ENCODE assay signal across 15 cellular contexts in genomic region chr16:17459903-17460521, GRCh38. TPM values are rescaled to one million over a fixed set of nuclear protein-coding genes. Genes with fewer than 3 reads are reported as not detected.
DNase-seq lines count a peak whose midpoint lies in the region; ATAC-seq, FAIRE-seq and TF ChIP-seq lines count a peak whose summit lies in the region.
"Had no signal": no experiment of that assay in that cellular context is flagged by ENCODE, and none has a peak within 500 bp of the region (broad histone marks: within the 10 kb centered on the region; RNA-seq: fewer than 3 reads in every experiment).

No MANE protein-coding gene starts in this region.

- H3K36me3 Mint-ChIP-seq in H9 (ENCODE audit: insufficient read depth in 1 of 3, low read depth in 3 of 3) (peaks cover 3 to 22% (median 18%) of the 10 kb centered on the region in 3 experiments), nephron (ENCODE audit: low read depth) (peaks cover 4% of the 10 kb centered on the region)

- peak; percentile 80 for FAIRE-seq in GM12892 (lab: Jason Lieb, UNC)

- H4K20me1 ChIP-seq in H9 (ENCODE audit: control insufficient read depth, insufficient read depth, insufficient read length): no peaks in the 10 kb centered on the region

- H2BK120ac ChIP-seq in H9 (ENCODE audit: low read depth, low read length, poor library complexity, severe bottlenecking): no peak overlapping the region

- H2AK5ac ChIP-seq in H9 (ENCODE audit: insufficient read length, low read length): no peak overlapping the region

- H3K27ac Mint-ChIP-seq in H9 (peak overlapping the region in 2 of 3 experiments; percentile 66 to 76; a peak in 4 of 7 replicates), nephron (peak overlapping the region; percentile 15 to 61 (median 52))
- H3K27ac Mint-ChIP-seq: activated naive CD8-positive, alpha-beta T cell had no signal

- no peak overlapping the region for H2BK15ac ChIP-seq in H9 (ENCODE audit: low read depth, low read length)

- TF ChIP-seq POLR2A in GM12892 (IDR thresholded peaks at IDR 0.05; ENCODE audit: low read depth, low read length): no peak

- no peaks in the 10 kb centered on the region for H3K27me3 ChIP-seq in H9 (ENCODE audit: insufficient read depth, low read length)

- H3K27me3 Mint-ChIP-seq in H9 (ENCODE audit: low read depth) (no peaks in the 10 kb centered on the region), nephron (ENCODE audit: low read depth) (peaks cover 11% of the 10 kb centered on the region)
- H3K27me3 Mint-ChIP-seq: activated naive CD8-positive, alpha-beta T cell had no signal

- no peak for TF ChIP-seq CTCF in H9 (conservative IDR thresholded peaks at IDR 0.05)
- no peak for TF ChIP-seq CTCF in nephron (IDR thresholded peaks at IDR 0.05; ENCODE audit: unreplicated experiment in 3 of 3)

- no CpG with 5 or more reads among the region's 12 CpGs for WGBS in H9 (ENCODE audit: extremely low coverage, insufficient read length, low lambda C conversion rate)

- no peak overlapping the region for H4K5ac ChIP-seq in H9 (ENCODE audit: insufficient read length, low read depth, low read length)

- H3K79me1 ChIP-seq in H9 (ENCODE audit: insufficient read depth, low read depth, low read length, poor library complexity, severe bottlenecking): peaks cover 6% of the 10 kb centered on the region

- no peak overlapping the region for H2BK5ac ChIP-seq in H9 (ENCODE audit: insufficient read length, low read length)

- peaks cover 47 to 49% of the 10 kb centered on the region in 2 experiments for H3K4me1 Mint-ChIP-seq in H9
- H3K4me1 Mint-ChIP-seq in nephron: peaks cover 35% of the 10 kb centered on the region

- H2AFZ ChIP-seq in H9 (ENCODE audit: low read length): no peak overlapping the region

- no peak overlapping the region for H4K91ac ChIP-seq in H9 (ENCODE audit: insufficient read length, low read depth, low read length)

- H3K9ac ChIP-seq in H9 (ENCODE audit: extremely low read depth, insufficient read length, low read length): no peak overlapping the region

- H3K27ac ChIP-seq in H9 (ENCODE audit: insufficient read length, low read depth, low read length): no peak overlapping the region
- H3K27ac ChIP-seq: heart left ventricle, thoracic aorta had no signal

- no peak overlapping the region for H3K56ac ChIP-seq in H9 (ENCODE audit: insufficient read length, low read depth, low read length)

- no peak for ATAC-seq in GM19324 (IDR thresholded peaks at IDR 0.05; ENCODE audit: low FRiP score, unreplicated experiment)

- no peak overlapping the region for H3T11ph ChIP-seq in H9 (ENCODE audit: low read length)

- H3K23me2 ChIP-seq in H9 (ENCODE audit: insufficient read length, low read depth, low read length, poor library complexity, severe bottlenecking): no peaks in the 10 kb centered on the region

- H2BK12ac ChIP-seq in H9 (ENCODE audit: insufficient read length, low read depth, low read length): no peak overlapping the region

- no peak overlapping the region for H2BK20ac ChIP-seq in H9 (ENCODE audit: low read depth, low read length, poor library complexity, severe bottlenecking)

- no peak overlapping the region for H3K4me3 Mint-ChIP-seq in H9
- H3K4me3 Mint-ChIP-seq in nephron: peak overlapping the region in 1 of 3 experiments; percentile 23
- H3K4me3 Mint-ChIP-seq: activated naive CD8-positive, alpha-beta T cell; CD14-positive monocyte had no signal

- H3K9me3 ChIP-seq in H9 (ENCODE audit: control insufficient read depth, low read depth, low read length): no peaks in the 10 kb centered on the region
- H3K9me3 ChIP-seq: heart left ventricle, thoracic aorta had no signal

- H3K79me2 ChIP-seq in H9 (ENCODE audit: insufficient read depth, low read length): peaks cover 17% of the 10 kb centered on the region; the same call in 1 of the 2 replicates

- H3K9me3 Mint-ChIP-seq in H9 (no peaks in the 10 kb centered on the region; a peak in 1 of 5 replicates), nephron (no peaks in the 10 kb centered on the region)
- H3K9me3 Mint-ChIP-seq: CD14-positive monocyte had no signal

- H3K4me2 ChIP-seq in H9 (ENCODE audit: insufficient read depth, insufficient read length, low read length): no peak overlapping the region

- H3K4ac ChIP-seq in H9 (ENCODE audit: low read depth, low read length): no peak overlapping the region

- no peak overlapping the region for H3K14ac ChIP-seq in H9 (ENCODE audit: insufficient read depth, low read length)

- no peak overlapping the region for H3K23ac ChIP-seq in H9 (ENCODE audit: insufficient read length, low read depth, low read length)

- H3K18ac ChIP-seq in H9 (ENCODE audit: insufficient read length, low read depth, low read length): no peak overlapping the region

- DNase-seq in GM12892 (ENCODE audit: insufficient read length) (no peak), H9 (no peak), NCI-H526 (lab: John Stamatoyannopoulos, UW) (peak; percentile 69 to 75), NCI-H345 (lab: John Stamatoyannopoulos, UW) (no peak), occipital lobe (lab: John Stamatoyannopoulos, UW) (no peak), NCI-H2107 (lab: John Stamatoyannopoulos, UW) (no peak)
- DNase-seq: dorsolateral prefrontal cortex, heart left ventricle, NCI-H82, T-helper 1 cell had no signal

- no peak overlapping the region for H4K8ac ChIP-seq in H9 (replicated peaks; ENCODE audit: insufficient read length, low read depth, low read length)

- peaks cover 6% of the 10 kb centered on the region; the same call in 1 of the 2 replicates for H3K4me1 ChIP-seq in H9 (ENCODE audit: insufficient read depth, low read length)

RNA-seq across cellular contexts. Expression of gene XYLT1, which starts 10.7 kb away (rescaled TPM):
- 3.9 TPM for polyA plus RNA-seq in GM12892 (2012; ENCODE audit: missing spikeins)
- total RNA-seq in H9 (2021): 14.2 and 14.5 TPM in 2 replicates
- total RNA-seq in occipital lobe: 29.3 TPM

Comparison
In these comparisons a context has a peak if more than half of its experiments do, and no peak if none do; other contexts are left out.
1. DNase-seq: peak in NCI-H526 (2 of 2); none in GM12892 (single experiment), H9 (single experiment), NCI-H345 (single experiment), occipital lobe (single experiment) and NCI-H2107 (single experiment).